In the genomic region with DNA sequence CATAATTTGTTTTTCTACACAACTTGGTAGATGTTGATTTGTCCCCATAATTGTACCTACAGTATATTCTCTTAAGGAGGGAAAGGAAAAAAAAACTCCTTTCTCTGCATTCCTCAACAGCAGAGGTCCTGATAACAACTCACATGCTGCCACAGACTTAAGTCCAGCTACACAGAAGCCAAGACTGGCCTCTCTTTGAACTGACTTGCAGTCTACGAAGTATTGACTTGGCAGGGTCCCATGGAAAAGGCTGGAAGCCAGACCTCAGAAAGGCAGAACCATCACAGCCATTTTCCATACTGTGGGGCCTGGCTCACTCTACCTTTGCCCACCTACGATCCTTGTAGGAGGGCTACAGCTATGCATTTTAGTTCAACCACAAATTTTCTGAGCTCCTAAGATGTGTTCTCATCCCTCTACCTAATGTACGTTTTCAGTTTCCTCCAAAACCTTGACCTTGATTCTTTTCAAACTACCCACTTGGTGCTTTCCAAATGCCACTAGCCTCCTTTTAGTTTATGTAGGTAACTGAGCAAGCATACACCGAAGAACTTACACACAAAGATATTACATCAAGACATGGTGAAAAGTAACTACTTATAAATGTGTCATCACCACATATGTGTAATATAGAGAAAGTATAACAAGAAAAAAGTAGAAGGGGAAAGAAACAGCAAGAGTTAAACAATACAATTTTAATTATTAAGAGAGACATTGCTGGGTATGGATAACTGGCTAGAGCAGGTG, we compare ENCODE assay signal across 22 cellular contexts.
DNase-seq lines count a peak whose midpoint lies in the region; ATAC-seq and TF ChIP-seq lines count a peak whose summit lies in the region.
"Had no signal": no experiment of that assay in that cellular context is flagged by ENCODE, and none has a peak within 500 bp of the region (broad histone marks: within the 10 kb centered on the region; RNA-seq: fewer than 3 reads in every experiment).

No MANE protein-coding gene starts in this region.

- ATAC-seq in stimulated activated naive CD8-positive, alpha-beta T cell treated with anti-CD3 and anti-CD28 coated beads, Interleukin-15, amount 100 ng/mL, for 72 hours: peak; percentile 59
- no peak for ATAC-seq in stimulated activated naive CD8-positive, alpha-beta T cell treated with anti-CD3 and anti-CD28 coated beads, Interleukin-15, Interleukin-2, amounts not matched to agents 100 U/mL and 50 U/mL, for 24 hours
- no peak for ATAC-seq in HG03045 (IDR thresholded peaks at IDR 0.05; ENCODE audit: unreplicated experiment)
- no peak for ATAC-seq in HG03571 (IDR thresholded peaks at IDR 0.05; ENCODE audit: unreplicated experiment)
- ATAC-seq: HepG2 had no signal

- no peaks in the 10 kb centered on the region for H3K4me1 Mint-ChIP-seq in stimulated activated naive CD8-positive, alpha-beta T cell treated with anti-CD3 and anti-CD28 coated beads, Interleukin-15, amount 100 ng/mL, for 72 hours
- H3K4me1 Mint-ChIP-seq: CD4-positive, CD25-positive, alpha-beta regulatory T cell had no signal

- no peak overlapping the region for H3K27ac Mint-ChIP-seq in stimulated activated naive CD8-positive, alpha-beta T cell treated with anti-CD3 and anti-CD28 coated beads, Interleukin-15, amount 100 ng/mL, for 72 hours
- H3K27ac Mint-ChIP-seq: CD4-positive, CD25-positive, alpha-beta regulatory T cell had no signal

- in situ Hi-C loops in astrocyte of the spinal cord (cut with HindIII; ENCODE audit: low sequenced_read_pairs): no loop called here

- TF ChIP-seq CTCF in astrocyte of the spinal cord (IDR thresholded peaks at IDR 0.05; ENCODE audit: low read depth, low read length) (no peak), retinal pigment epithelial cell (conservative IDR thresholded peaks at IDR 0.05; ENCODE audit: low read depth, low read length) (no peak)

- H3K4me3 Mint-ChIP-seq in stimulated activated naive CD8-positive, alpha-beta T cell treated with anti-CD3 and anti-CD28 coated beads, Interleukin-15, amount 100 ng/mL, for 72 hours: no peak overlapping the region
- H3K4me3 Mint-ChIP-seq: CD4-positive, CD25-positive, alpha-beta regulatory T cell had no signal

- peaks cover 23% of the 10 kb centered on the region for H3K27me3 Mint-ChIP-seq in stimulated activated naive CD8-positive, alpha-beta T cell treated with anti-CD3 and anti-CD28 coated beads, Interleukin-15, amount 100 ng/mL, for 72 hours

- no peaks in the 10 kb centered on the region for H3K9me3 Mint-ChIP-seq in stimulated activated naive CD8-positive, alpha-beta T cell treated with anti-CD3 and anti-CD28 coated beads, Interleukin-15, amount 100 ng/mL, for 72 hours

- DNase-seq in stimulated activated naive CD8-positive, alpha-beta T cell treated with anti-CD3 and anti-CD28 coated beads, Interleukin-15, amount 100 ng/mL, for 72 hours: no peak
- DNase-seq in stimulated activated naive CD8-positive, alpha-beta T cell treated with anti-CD3 and anti-CD28 coated beads, Interleukin-15, Interleukin-2, amounts not matched to agents 100 U/mL and 50 U/mL, for 24 hours: no peak
- DNase-seq in astrocyte of the spinal cord (ENCODE audit: low read depth, low spot score) (peak; percentile 36), retinal pigment epithelial cell (ENCODE audit: low read depth) (peak; percentile 41), NCI-H2171 treated with DMSO at 0.1 percent for 48 hours (lab: John Stamatoyannopoulos, UW) (no peak)
- DNase-seq: CD4-positive, CD25-positive, alpha-beta regulatory T cell; DMS153; Kasumi-1; NCI-H1092 treated with DMSO at 0.1 percent for 48 hours; NCI-H1436; NCI-H187; NCI-H446 treated with DMSO at 0.1 percent for 48 hours; NCI-H526; NCI-H82; PC-9; Right ventricle myocardium superior; RPMI8226 had no signal

- no peak overlapping the region for H3K4me3 ChIP-seq in astrocyte of the spinal cord (ENCODE audit: low read depth, low read length)
- H3K4me3 ChIP-seq in retinal pigment epithelial cell (ENCODE audit: low read length): no peak overlapping the region
- H3K4me3 ChIP-seq: BLaER1, PC-9, SJSA1 had no signal

Comparison
In these comparisons a context has a peak if more than half of its experiments do, and no peak if none do; other contexts are left out.
1. DNase-seq: peak in astrocyte of the spinal cord (single experiment) and retinal pigment epithelial cell (single experiment); none in stimulated activated naive CD8-positive, alpha-beta T cell treated with anti-CD3 and anti-CD28 coated beads, Interleukin-15, amount 100 ng/mL, for 72 hours (0 of 2), stimulated activated naive CD8-positive, alpha-beta T cell treated with anti-CD3 and anti-CD28 coated beads, Interleukin-15, Interleukin-2, amounts not matched to agents 100 U/mL and 50 U/mL, for 24 hours (single experiment) and NCI-H2171 treated with DMSO at 0.1 percent for 48 hours (single experiment).